ENCODE assay signal across 10 cellular contexts in the genomic region with DNA sequence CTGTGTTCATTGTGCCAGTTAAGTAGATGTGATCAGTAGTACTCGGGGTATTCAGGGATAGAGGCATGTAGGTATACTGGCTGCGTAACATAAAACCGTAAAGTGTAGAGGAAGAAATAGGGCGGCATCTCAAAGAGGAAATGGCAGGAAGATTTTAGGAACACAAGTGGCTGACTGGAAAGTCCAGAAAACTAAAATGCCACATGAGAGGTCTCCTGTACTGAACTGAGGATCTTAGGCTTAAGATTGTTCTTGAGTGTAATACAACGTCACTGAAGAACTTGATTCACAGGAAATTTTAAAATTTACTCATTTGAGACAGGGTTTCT. TPM values are rescaled to one million over a fixed set of nuclear protein-coding genes. Genes with fewer than 3 reads are reported as not detected.
DNase-seq lines count a peak whose midpoint lies in the region; ATAC-seq and TF ChIP-seq lines count a peak whose summit lies in the region.
"Had no signal": no experiment of that assay in that cellular context is flagged by ENCODE, and none has a peak within 500 bp of the region (broad histone marks: within the 10 kb centered on the region; RNA-seq: fewer than 3 reads in every experiment).

No MANE protein-coding gene starts in this region.

- no peak for TF ChIP-seq CTCF in DND-41 (IDR thresholded peaks at IDR 0.05; ENCODE audit: borderline replicate concordance, extremely low read depth, low read length, poor library complexity, severe bottlenecking)
- no peak for TF ChIP-seq CTCF in progenitor cell of endocrine pancreas (IDR thresholded peaks at IDR 0.05; ENCODE audit: unreplicated experiment)

- no peaks in the 10 kb centered on the region for H3K27me3 ChIP-seq in DND-41 (ENCODE audit: insufficient read depth, low read length, poor library complexity)

- H3K36me3 ChIP-seq in DND-41 (ENCODE audit: insufficient read depth, low read length): peaks cover 41% of the 10 kb centered on the region

- ATAC-seq in DND-41 (ENCODE audit: insufficient read depth, low read depth): no peak
- no peak for ATAC-seq in HG02885 (IDR thresholded peaks at IDR 0.05; ENCODE audit: poor library complexity, unreplicated experiment)
- ATAC-seq: activated CD4-positive, CD25-positive, alpha-beta regulatory T cell treated with anti-CD3 and anti-CD28 coated beads, Interleukin-2, amount 50 U/mL, for 24 hours had no signal

- no peaks in the 10 kb centered on the region for H3K9me3 ChIP-seq in DND-41 (ENCODE audit: insufficient read depth, low read length, severe bottlenecking)

- no peak overlapping the region for H3K27ac ChIP-seq in DND-41 (ENCODE audit: low read length)

- peaks cover 23% of the 10 kb centered on the region for H3K36me3 Mint-ChIP-seq in progenitor cell of endocrine pancreas (ENCODE audit: insufficient read depth)

- DNase-seq in DND-41: no peak
- DNase-seq in NAMALWA (ENCODE audit: low spot score): peak; percentile 32
- DNase-seq in cerebellar cortex (ENCODE audit: low spot score): peak; percentile 44
- DNase-seq in progenitor cell of endocrine pancreas (ENCODE audit: low spot score, unreplicated experiment): no peak
- no peak for DNase-seq in HUDEP-2 (lab: John Stamatoyannopoulos, UW; ENCODE audit: unreplicated experiment in 76 of 76)
- no peak for DNase-seq in UCSD-AML1 (lab: John Stamatoyannopoulos, UW; ENCODE audit: unreplicated experiment)
- no peak for DNase-seq in activated CD4-positive, CD25-positive, alpha-beta regulatory T cell (lab: John Stamatoyannopoulos, UW)
- DNase-seq: kidney had no signal

- H3K4me1 Mint-ChIP-seq in progenitor cell of endocrine pancreas (ENCODE audit: low read depth): peaks cover 16% of the 10 kb centered on the region

- H4K20me1 ChIP-seq in DND-41 (ENCODE audit: insufficient read depth, low read length): peaks cover 22% of the 10 kb centered on the region; the same call in 1 of the 2 replicates

- no peak overlapping the region for H3K9ac ChIP-seq in DND-41 (ENCODE audit: low read depth, low read length)

- H3K4me2 ChIP-seq in DND-41 (ENCODE audit: insufficient read depth, low read length): 0 out of 2 replicates have a peak overlapping the region, but pooled peaks have one; percentile 97

- H3K27ac Mint-ChIP-seq in progenitor cell of endocrine pancreas: peak overlapping the region; percentile 70

- no peaks in the 10 kb centered on the region for H3K27me3 Mint-ChIP-seq in progenitor cell of endocrine pancreas

- no peak overlapping the region for H2AFZ ChIP-seq in DND-41 (ENCODE audit: low read depth, low read length)

- no peak overlapping the region for H3K4me3 ChIP-seq in DND-41 (ENCODE audit: low read depth in 1 of 2, low read length in 2 of 2)

- H3K4me3 Mint-ChIP-seq in progenitor cell of endocrine pancreas (ENCODE audit: low read depth): no peak overlapping the region

- H3K4me1 ChIP-seq in DND-41 (ENCODE audit: insufficient read depth, low read length): peaks cover 56% of the 10 kb centered on the region

- H3K79me2 ChIP-seq in DND-41 (ENCODE audit: insufficient read depth, low read length): peaks cover 13% of the 10 kb centered on the region

- H3K9me3 Mint-ChIP-seq in progenitor cell of endocrine pancreas (ENCODE audit: low read depth): no peaks in the 10 kb centered on the region

RNA-seq across cellular contexts. Expression of gene LMLN, which starts 2.3 kb away (rescaled TPM):
- total RNA-seq in progenitor cell of endocrine pancreas: 8.0 and 14.4 TPM in 2 replicates

RNA-seq across cellular contexts. Expression of gene RPL35A, which starts 7.7 kb away (rescaled TPM):
- total RNA-seq in progenitor cell of endocrine pancreas: 1,132 and 1,216 TPM in 2 replicates

Comparison
In these comparisons a context has a peak if more than half of its experiments do, and no peak if none do; other contexts are left out.
1. DNase-seq: peak in NAMALWA (single experiment) and cerebellar cortex (single experiment); none in DND-41 (single experiment), progenitor cell of endocrine pancreas (single experiment), HUDEP-2 (0 of 76), UCSD-AML1 (single experiment) and activated CD4-positive, CD25-positive, alpha-beta regulatory T cell (0 of 4).